In genomic region chr7:24978837-24979469, GRCh38 we compare ENCODE assay signal across 8 cellular contexts. TPM values are rescaled to one million over a fixed set of nuclear protein-coding genes. Genes with fewer than 3 reads are reported as not detected.
DNase-seq lines count a peak whose midpoint lies in the region; ATAC-seq and TF ChIP-seq lines count a peak whose summit lies in the region.

No MANE protein-coding gene starts in this region.

- no peaks in the 10 kb centered on the region for H3K9me2 ChIP-seq in PC-3 (replicated peaks; ENCODE audit: low read length)

- ATAC-seq in GM19395 (IDR thresholded peaks at IDR 0.05; ENCODE audit: unreplicated experiment) = peak; percentile 1
- ATAC-seq in PC-3 = peak; percentile 0

- 32 to 39% (median 35%) methylated on average over 29 of the region's 29 CpGs for WGBS in adrenal gland, 4 donors

- CTCF ChIA-PET in PC-3 (lab: Charles Lee) = interaction anchor here (0.6 to 2.0 kb wide), 9 partner anchors 54 to 167 kb away, joined by 3 to 17 read pairs (median 5); no protein-coding TSS in a partner anchor

- peaks cover 59% of the 10 kb centered on the region for H3K79me2 ChIP-seq in PC-3 (ENCODE audit: low read length)

- peaks cover 9 to 34% (median 19%) of the 10 kb centered on the region in 11 experiments; a peak in 17 of 22 replicates for H4K20me1 ChIP-seq in BLaER1 treated with 17β-estradiol and CSF1 and Interleukin-3, amounts not matched to agents 10 nM and 100 nM
- peaks cover 12% of the 10 kb centered on the region for H4K20me1 ChIP-seq in PC-3 (ENCODE audit: low read length)

- H3K27me3 ChIP-seq in BLaER1 treated with 17β-estradiol and CSF1 and Interleukin-3, amounts not matched to agents 10 nM and 100 nM = peaks cover 0 to 19% (median 12%) of the 10 kb centered on the region in 11 experiments; a peak in 17 of 22 replicates
- H3K27me3 ChIP-seq in PC-3 (ENCODE audit: low read length) (no peaks in the 10 kb centered on the region), colonic mucosa (no peaks in the 10 kb centered on the region), muscle layer of colon (ENCODE audit: control insufficient read depth in 1 of 2, insufficient read depth in 2 of 2, low read length in 2 of 2) (no peaks in the 10 kb centered on the region), adrenal gland (no peaks in the 10 kb centered on the region)

- H2AFZ ChIP-seq in PC-3 (ENCODE audit: low read length) = peak overlapping the region; percentile 85

- no TSS peak for BruUV-seq in PC-3 (replicated peaks; lab: Mats Ljungman, UMichigan)

- no peak for TF ChIP-seq POLR2A in adrenal gland (IDR thresholded peaks at IDR 0.05)

- POLR2A ChIA-PET in PC-3 (lab: Charles Lee; ENCODE audit: unreplicated experiment) = interaction anchor here (0.6 to 0.7 kb wide), 3 partner anchors 96 to 158 kb away, joined by 3 to 8 read pairs (median 3); no protein-coding TSS in a partner anchor

- H3K4me3 ChIP-seq in BLaER1 treated with 17β-estradiol and CSF1 and Interleukin-3, amounts not matched to agents 10 nM and 100 nM = peak overlapping the region; percentile 71 to 95 (median 92)
- peak overlapping the region; percentile 72 for H3K4me3 ChIP-seq in PC-3 (ENCODE audit: low read length)
- peak overlapping the region; percentile 64 for H3K4me3 ChIP-seq in colonic mucosa
- peak overlapping the region; percentile 59 to 89 for H3K4me3 ChIP-seq in muscle layer of colon (ENCODE audit: low read depth in 1 of 2, low read length in 2 of 2)
- H3K4me3 ChIP-seq in adrenal gland = peak overlapping the region in 2 of 4 donors; percentile 21 to 54

- intact Hi-C loops in PC-3 (cut with micrococcal nuclease) (loop anchor here (5.0 kb wide), 1 partner anchor 97 kb away; no protein-coding TSS in a partner anchor), colonic mucosa (cut with DNase I) (loop anchor here (5.0 kb wide), 1 partner anchor 162 kb away; no protein-coding TSS in a partner anchor), adrenal gland (cut with DNase I) (loop anchor here in 1 of 2 donors (10.0 kb wide), 2 partner anchors 86 to 154 kb away; no protein-coding TSS in a partner anchor)

- H3K36me3 ChIP-seq in BLaER1 treated with 17β-estradiol and CSF1 and Interleukin-3, amounts not matched to agents 10 nM and 100 nM = no peaks in the 10 kb centered on the region
- H3K36me3 ChIP-seq in PC-3 (ENCODE audit: low read depth, low read length) (no peaks in the 10 kb centered on the region), colonic mucosa (no peaks in the 10 kb centered on the region), muscle layer of colon (ENCODE audit: insufficient read depth, low read length) (no peaks in the 10 kb centered on the region), adrenal gland (replicated peaks in 1 of 2) (no peaks in the 10 kb centered on the region)

- H3K9ac ChIP-seq in BLaER1 treated with 17β-estradiol and CSF1 and Interleukin-3, amounts not matched to agents 10 nM and 100 nM = peak overlapping the region; percentile 80 to 90 (median 86)
- H3K9ac ChIP-seq in PC-3 (ENCODE audit: low read length) = peak overlapping the region; percentile 88
- peak overlapping the region; percentile 65 to 70 for H3K9ac ChIP-seq in colonic mucosa (ENCODE audit: low read depth in 2 of 2, low read length in 2 of 2)
- H3K9ac ChIP-seq in muscle layer of colon (ENCODE audit: low read length) = no peak overlapping the region

- H3F3A ChIP-seq in PC-3 (ENCODE audit: low read length, unreplicated experiment) = no peaks in the 10 kb centered on the region

- H3K9me3 ChIP-seq in BLaER1 treated with 17β-estradiol and CSF1 and Interleukin-3, amounts not matched to agents 10 nM and 100 nM (replicated peaks in 1 of 11) = peaks cover 0 to 10% (median 6%) of the 10 kb centered on the region in 11 experiments; a peak in 14 of 22 replicates
- H3K9me3 ChIP-seq in PC-3 (ENCODE audit: low read length) (no peaks in the 10 kb centered on the region), colonic mucosa (no peaks in the 10 kb centered on the region), muscle layer of colon (ENCODE audit: low read length) (no peaks in the 10 kb centered on the region), adrenal gland (replicated peaks in 1 of 3) (no peaks in the 10 kb centered on the region)

- DNase-seq in PC-3 = peak; percentile 50
- no peak for DNase-seq in colonic mucosa
- no peak for DNase-seq in adrenal gland
- no peak for DNase-seq in NCI-H446 (lab: John Stamatoyannopoulos, UW)
- DNase-seq in germinal center (ENCODE audit: low spot score) = no peak

- peaks cover 33 to 75% (median 40%) of the 10 kb centered on the region in 10 experiments for H3K4me1 ChIP-seq in BLaER1 treated with 17β-estradiol and CSF1 and Interleukin-3, amounts not matched to agents 10 nM and 100 nM
- peaks cover 18% of the 10 kb centered on the region for H3K4me1 ChIP-seq in PC-3 (ENCODE audit: insufficient read depth, low read length)
- no peaks in the 10 kb centered on the region for H3K4me1 ChIP-seq in colonic mucosa
- H3K4me1 ChIP-seq in muscle layer of colon (ENCODE audit: insufficient read depth, low read length) = peaks cover 14% of the 10 kb centered on the region
- peaks cover 7 to 26% of the 10 kb centered on the region in 2 donors for H3K4me1 ChIP-seq in adrenal gland (replicated peaks in 1 of 2)

- peak overlapping the region; percentile 87 to 100 (median 93) for H3K4me2 ChIP-seq in BLaER1 treated with 17β-estradiol and CSF1 and Interleukin-3, amounts not matched to agents 10 nM and 100 nM
- peak overlapping the region; percentile 93 for H3K4me2 ChIP-seq in PC-3 (ENCODE audit: low read length)

- TF ChIP-seq CTCF in PC-3 (conservative IDR thresholded peaks at IDR 0.05; ENCODE audit: low read depth, low read length) = no peak
- no peak for TF ChIP-seq CTCF in colonic mucosa (IDR thresholded peaks at IDR 0.05)
- TF ChIP-seq CTCF in adrenal gland (IDR thresholded peaks at IDR 0.05) = no peak

- peak overlapping the region; percentile 63 to 87 (median 80) for H3K27ac ChIP-seq in BLaER1 treated with 17β-estradiol and CSF1 and Interleukin-3, amounts not matched to agents 10 nM and 100 nM
- 0 out of 2 replicates have a peak overlapping the region, but pooled peaks have one; percentile 52 for H3K27ac ChIP-seq in PC-3 (ENCODE audit: low read length)
- H3K27ac ChIP-seq in colonic mucosa = peak overlapping the region; percentile 88
- H3K27ac ChIP-seq in muscle layer of colon (ENCODE audit: low read depth, low read length) = no peak overlapping the region
- peak overlapping the region in 2 of 5 donors; percentile 56 to 77 for H3K27ac ChIP-seq in adrenal gland

RNA-seq across cellular contexts. Expression of gene OSBPL3, which starts 1.0 kb away (rescaled TPM):
- 10.5 and 11.6 TPM in 2 replicates for total RNA-seq in PC-3 (2014; rRNA removed)
- total RNA-seq in colonic mucosa = 10 to 100 TPM in 1 of 2 donors, 1 to 10 TPM in 1; 9.0 to 14.8 TPM
- total RNA-seq in adrenal gland = 1 to 10 TPM; 1.1 to 8.4 (median 3.6) TPM
- 1 to 10 TPM; 1.7 to 3.5 (median 1.8) TPM for polyA plus RNA-seq in adrenal gland
